In genomic region chr1:223129229-223129851, GRCh38 we compare ENCODE assay signal across 1 cellular context.
TF ChIP-seq lines count a peak whose summit lies in the region.

No MANE protein-coding gene starts in this region.

TF ChIP-seq in H1, 55 proteins besides CTCF, POLR2A, EP300 and RAD21 (continued from another document):
- TF ChIP-seq ATF3 (IDR thresholded peaks at IDR 0.05; ENCODE audit: insufficient read depth, low read depth, low read length) (no peak), SP4 (IDR thresholded peaks at IDR 0.05; ENCODE audit: low read length) (no peak), CHD1 (IDR thresholded peaks at IDR 0.05; ENCODE audit: low read depth, low read length) (no peak), SUZ12 (IDR thresholded peaks at IDR 0.05; ENCODE audit: low read length) (no peak), CBX5 (IDR thresholded peaks at IDR 0.05; ENCODE audit: low read depth, low read length) (no peak), ASH2L (IDR thresholded peaks at IDR 0.05; ENCODE audit: low read length) (peak; percentile 57), NANOG (IDR thresholded peaks at IDR 0.05; ENCODE audit: insufficient read depth, low read depth, low read length, poor library complexity, severe bottlenecking) (peak; percentile 49), SAP30 (IDR thresholded peaks at IDR 0.05; ENCODE audit: insufficient read depth, insufficient replicate concordance, low read length) (no peak), MAFK (IDR thresholded peaks at IDR 0.05; ENCODE audit: low read depth, low read length) (no peak), CREB1 (IDR thresholded peaks at IDR 0.05) (0 out of 2 replicates have a peak, but pooled peaks have one; percentile 31), MAX (IDR thresholded peaks at IDR 0.05) (peak; percentile 70), POU5F1 (IDR thresholded peaks at IDR 0.05; ENCODE audit: low read depth, low read length) (no peak), EGR1 (IDR thresholded peaks at IDR 0.05; ENCODE audit: borderline replicate concordance, low read depth, low read length) (no peak), FOSL1 (IDR thresholded peaks at IDR 0.05; ENCODE audit: insufficient read depth, low read depth, low read length) (no peak), E2F6 (IDR thresholded peaks at IDR 0.05) (peak; percentile 80), GABPA (IDR thresholded peaks at IDR 0.05; ENCODE audit: borderline replicate concordance, insufficient read depth, low read length) (peak; percentile 47; the same call in 1 of the 2 replicates), CTBP2 (IDR thresholded peaks at IDR 0.05; ENCODE audit: borderline replicate concordance, insufficient read depth, insufficient read length, low read length) (peak; percentile 41)
